ENCODE assay signal across 11 cellular contexts in genomic region chr6:45737331-45738056, GRCh38.
DNase-seq lines count a peak whose midpoint lies in the region; ATAC-seq and TF ChIP-seq lines count a peak whose summit lies in the region.
"Had no signal": no experiment of that assay in that cellular context is flagged by ENCODE, and none has a peak within 500 bp of the region (broad histone marks: within the 10 kb centered on the region; RNA-seq: fewer than 3 reads in every experiment).

No MANE protein-coding gene starts in this region.

- H3K36me3 ChIP-seq in upper lobe of left lung = no peaks in the 10 kb centered on the region
- H3K36me3 ChIP-seq: uterus had no signal

- no peak overlapping the region for H3K4me3 ChIP-seq in upper lobe of left lung
- H3K4me3 ChIP-seq: skin epidermis, uterus had no signal

- no peaks in the 10 kb centered on the region for H3K9me3 Mint-ChIP-seq in activated T-helper 1 cell treated with anti-CD3 and anti-CD28 coated beads, Interleukin-12 subunit alpha, Interleukin-12 subunit beta, Interleukin-2, Interleukin-4 antibody, amounts not matched to agents 30 ng/mL and 10 ng/mL and 1 ng/mL, durations not matched to agents 14 hours and 24 hours and 36 hours

- H3K36me3 Mint-ChIP-seq in activated T-helper 1 cell treated with anti-CD3 and anti-CD28 coated beads, Interleukin-12 subunit alpha, Interleukin-12 subunit beta, Interleukin-2, Interleukin-4 antibody, amounts not matched to agents 30 ng/mL and 10 ng/mL and 1 ng/mL, durations not matched to agents 14 hours and 24 hours and 36 hours (ENCODE audit: low read depth) = no peaks in the 10 kb centered on the region

- WGBS in upper lobe of left lung, 2 donors = 62 to 63% methylated on average over 9 of the region's 9 CpGs

- no peak for TF ChIP-seq POLR2A in upper lobe of left lung (IDR thresholded peaks at IDR 0.05)

- no peaks in the 10 kb centered on the region for H3K9me3 ChIP-seq in upper lobe of left lung
- H3K9me3 ChIP-seq: uterus had no signal

- H3K4me1 Mint-ChIP-seq in activated T-helper 1 cell treated with anti-CD3 and anti-CD28 coated beads, Interleukin-12 subunit alpha, Interleukin-12 subunit beta, Interleukin-2, Interleukin-4 antibody, amounts not matched to agents 30 ng/mL and 10 ng/mL and 1 ng/mL, durations not matched to agents 14 hours and 24 hours and 36 hours (ENCODE audit: low read depth) = peaks cover 62% of the 10 kb centered on the region

- no peaks in the 10 kb centered on the region for H3K27me3 ChIP-seq in upper lobe of left lung
- H3K27me3 ChIP-seq: uterus had no signal

- H3K4me1 ChIP-seq in upper lobe of left lung = peaks cover 0 to 13% (median 7%) of the 10 kb centered on the region in 4 donors
- H3K4me1 ChIP-seq: uterus had no signal

- no peak overlapping the region for H3K27ac ChIP-seq in upper lobe of left lung
- H3K27ac ChIP-seq: skin epidermis, uterus had no signal

- H3K4me3 Mint-ChIP-seq in activated T-helper 1 cell treated with anti-CD3 and anti-CD28 coated beads, Interleukin-12 subunit alpha, Interleukin-12 subunit beta, Interleukin-2, Interleukin-4 antibody, amounts not matched to agents 30 ng/mL and 10 ng/mL and 1 ng/mL, durations not matched to agents 14 hours and 24 hours and 36 hours = peak overlapping the region; percentile 3

- H3K27ac Mint-ChIP-seq in activated T-helper 1 cell treated with anti-CD3 and anti-CD28 coated beads, Interleukin-12 subunit alpha, Interleukin-12 subunit beta, Interleukin-2, Interleukin-4 antibody, amounts not matched to agents 30 ng/mL and 10 ng/mL and 1 ng/mL, durations not matched to agents 14 hours and 24 hours and 36 hours = peak overlapping the region; percentile 62

- peaks cover 8% of the 10 kb centered on the region for H3K27me3 Mint-ChIP-seq in activated T-helper 1 cell treated with anti-CD3 and anti-CD28 coated beads, Interleukin-12 subunit alpha, Interleukin-12 subunit beta, Interleukin-2, Interleukin-4 antibody, amounts not matched to agents 30 ng/mL and 10 ng/mL and 1 ng/mL, durations not matched to agents 14 hours and 24 hours and 36 hours (ENCODE audit: insufficient read depth)

- intact Hi-C loops in activated T-helper 1 cell treated with anti-CD3 and anti-CD28 coated beads, Interleukin-12 subunit alpha, Interleukin-12 subunit beta, Interleukin-2, Interleukin-4 antibody, amounts not matched to agents 30 ng/mL and 10 ng/mL and 1 ng/mL, durations not matched to agents 14 hours and 24 hours and 36 hours (cut with micrococcal nuclease) = loop anchor here (1.0 to 5.0 kb wide), 9 partner anchors 23 to 805 kb away; no protein-coding TSS in a partner anchor

- no peak for TF ChIP-seq CTCF in upper lobe of left lung (IDR thresholded peaks at IDR 0.05)

- peak; percentile 14 for DNase-seq in activated T-helper 1 cell treated with anti-CD3 and anti-CD28 coated beads, Interleukin-12 subunit alpha, Interleukin-12 subunit beta, Interleukin-2, Interleukin-4 antibody, amounts not matched to agents 30 ng/mL and 10 ng/mL and 1 ng/mL, durations not matched to agents 14 hours and 24 hours and 36 hours (ENCODE audit: low spot score)
- DNase-seq in NCI-H2171 treated with DMSO at 0.1 percent for 48 hours (lab: John Stamatoyannopoulos, UW) (no peak), upper lobe of left lung (no peak), GM03348 (ENCODE audit: low spot score) (no peak), NCI-H1105 (lab: John Stamatoyannopoulos, UW) (no peak)
- DNase-seq: NCI-H187 treated with DMSO at 0.1 percent for 48 hours, uterus had no signal

- ATAC-seq in GM18498 (IDR thresholded peaks at IDR 0.05; ENCODE audit: unreplicated experiment) (peak; percentile 74), GM19452 (IDR thresholded peaks at IDR 0.05; ENCODE audit: unreplicated experiment) (peak; percentile 68), HG03066 (IDR thresholded peaks at IDR 0.05; ENCODE audit: low read depth, unreplicated experiment) (peak; percentile 69), upper lobe of left lung (ENCODE audit: low FRiP score in 2 of 2) (no peak)

- no peak for TF ChIP-seq EP300 in upper lobe of left lung (IDR thresholded peaks at IDR 0.05)

Comparison
In these comparisons a context has a peak if more than half of its experiments do, and no peak if none do; other contexts are left out.
1. ATAC-seq: peak in GM18498 (single experiment), GM19452 (single experiment) and HG03066 (single experiment); none in upper lobe of left lung (0 of 2).